27 cellular contexts compared by ENCODE assay signal in the genomic region with DNA sequence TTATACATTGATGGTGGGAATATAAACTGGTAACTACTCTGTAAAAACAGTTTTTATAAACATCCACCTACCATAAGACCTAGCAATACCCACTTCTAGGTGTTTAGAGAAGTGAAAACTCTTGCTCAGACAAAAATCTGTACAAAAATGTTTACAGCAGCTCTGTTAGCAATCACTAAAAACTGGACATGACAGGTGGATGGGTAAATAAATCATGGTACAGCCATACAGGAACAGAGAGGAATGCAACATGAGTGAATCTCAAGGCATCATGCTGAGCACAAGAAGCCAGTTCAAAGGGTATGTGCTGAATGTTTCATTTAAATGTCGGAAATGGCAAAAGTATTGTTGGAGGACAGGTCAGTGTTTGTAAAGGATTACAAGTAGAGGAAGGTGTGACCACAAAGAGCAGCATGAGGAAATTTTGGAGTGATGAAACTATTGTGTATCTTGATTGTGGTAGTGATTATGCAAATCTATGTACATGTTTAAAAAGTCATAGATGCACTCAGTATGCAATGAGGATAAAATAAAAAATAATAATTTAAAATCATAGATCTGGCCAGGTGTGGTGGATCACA. TPM values are rescaled to one million over a fixed set of nuclear protein-coding genes. Genes with fewer than 3 reads are reported as not detected.
DNase-seq lines count a peak whose midpoint lies in the region; ATAC-seq and TF ChIP-seq lines count a peak whose summit lies in the region.
"Had no signal": no experiment of that assay in that cellular context is flagged by ENCODE, and none has a peak within 500 bp of the region (broad histone marks: within the 10 kb centered on the region; RNA-seq: fewer than 3 reads in every experiment).

No MANE protein-coding gene starts in this region.

- H4K20me1 ChIP-seq in Loucy (ENCODE audit: insufficient read depth, low read length, poor library complexity, severe bottlenecking) = no peaks in the 10 kb centered on the region

- TF ChIP-seq CTCF in Loucy (conservative IDR thresholded peaks at IDR 0.05; ENCODE audit: low read length) = no peak

- H3K27me3 ChIP-seq in Loucy (ENCODE audit: insufficient read depth, low read length, poor library complexity, severe bottlenecking) = no peaks in the 10 kb centered on the region
- H3K27me3 ChIP-seq: pancreas had no signal

- H3K36me3 ChIP-seq in Loucy (ENCODE audit: insufficient read depth, low read length) = no peaks in the 10 kb centered on the region
- H3K36me3 ChIP-seq: pancreas had no signal

- no peak overlapping the region for H3K9ac ChIP-seq in Loucy (ENCODE audit: low read depth, low read length, poor library complexity, severe bottlenecking)
- H3K9ac ChIP-seq: GM23248 had no signal

- no peak for ATAC-seq in activated naive CD8-positive, alpha-beta T cell treated with anti-CD3 and anti-CD28 coated beads, Interleukin-2, amount 10 ng/mL, durations not matched to agents 7 days and 5 days (ENCODE audit: low read depth)
- ATAC-seq in activated naive CD8-positive, alpha-beta T cell treated with anti-CD3 and anti-CD28 coated beads, Interleukin-2, amount 50 U/mL, for 24 hours = no peak
- no peak for ATAC-seq in stimulated activated memory B cell treated with anti-CD40 and anti-IgM and Interleukin-4, amounts not matched to agents 10 μg/mL and 1 μg/mL and 100 μg/mL, for 72 hours
- no peak for ATAC-seq in GM21447 (IDR thresholded peaks at IDR 0.05; ENCODE audit: unreplicated experiment)
- ATAC-seq: esophagus mucosa, pancreas, right cardiac atrium had no signal

- peaks cover 23% of the 10 kb centered on the region for H3K4me1 Mint-ChIP-seq in activated naive CD8-positive, alpha-beta T cell treated with anti-CD3 and anti-CD28 coated beads, Interleukin-2, amount 10 ng/mL, durations not matched to agents 7 days and 5 days
- H3K4me1 Mint-ChIP-seq in activated naive CD8-positive, alpha-beta T cell treated with anti-CD3 and anti-CD28 coated beads, Interleukin-2, amount 50 U/mL, for 24 hours = peaks cover 31% of the 10 kb centered on the region
- peaks cover 21% of the 10 kb centered on the region for H3K4me1 Mint-ChIP-seq in stimulated activated memory B cell treated with anti-CD40 and anti-IgM and Interleukin-4, amounts not matched to agents 10 μg/mL and 1 μg/mL and 100 μg/mL, for 72 hours

- H3K4me3 Mint-ChIP-seq in activated naive CD8-positive, alpha-beta T cell treated with anti-CD3 and anti-CD28 coated beads, Interleukin-2, amount 10 ng/mL, durations not matched to agents 7 days and 5 days = peak overlapping the region; percentile 14
- no peak overlapping the region for H3K4me3 Mint-ChIP-seq in activated naive CD8-positive, alpha-beta T cell treated with anti-CD3 and anti-CD28 coated beads, Interleukin-2, amount 50 U/mL, for 24 hours
- H3K4me3 Mint-ChIP-seq in stimulated activated memory B cell treated with anti-CD40 and anti-IgM and Interleukin-4, amounts not matched to agents 10 μg/mL and 1 μg/mL and 100 μg/mL, for 72 hours = no peak overlapping the region
- H3K4me3 Mint-ChIP-seq: CD4-positive, alpha-beta T cell; central memory CD8-positive, alpha-beta T cell had no signal

- no peaks in the 10 kb centered on the region for H3K9me3 Mint-ChIP-seq in activated naive CD8-positive, alpha-beta T cell treated with anti-CD3 and anti-CD28 coated beads, Interleukin-2, amount 10 ng/mL, durations not matched to agents 7 days and 5 days
- no peaks in the 10 kb centered on the region for H3K9me3 Mint-ChIP-seq in activated naive CD8-positive, alpha-beta T cell treated with anti-CD3 and anti-CD28 coated beads, Interleukin-2, amount 50 U/mL, for 24 hours
- no peaks in the 10 kb centered on the region for H3K9me3 Mint-ChIP-seq in stimulated activated memory B cell treated with anti-CD40 and anti-IgM and Interleukin-4, amounts not matched to agents 10 μg/mL and 1 μg/mL and 100 μg/mL, for 72 hours
- H3K9me3 Mint-ChIP-seq: CD4-positive, alpha-beta T cell; central memory CD8-positive, alpha-beta T cell; naive B cell had no signal

- no peaks in the 10 kb centered on the region for H3K9me3 ChIP-seq in Loucy (ENCODE audit: insufficient read depth, low read depth, low read length)
- H3K9me3 ChIP-seq: pancreas had no signal

- H3K4me1 ChIP-seq in Loucy (ENCODE audit: insufficient read depth, low read length, poor library complexity, severe bottlenecking) = peaks cover 9% of the 10 kb centered on the region

- H3K4me2 ChIP-seq in Loucy (ENCODE audit: low read depth, low read length, poor library complexity, severe bottlenecking) = no peak overlapping the region

- H3K79me2 ChIP-seq in Loucy (ENCODE audit: insufficient read depth, low read length) = no peaks in the 10 kb centered on the region

- peak overlapping the region; percentile 10 for H3K27ac Mint-ChIP-seq in activated naive CD8-positive, alpha-beta T cell treated with anti-CD3 and anti-CD28 coated beads, Interleukin-2, amount 10 ng/mL, durations not matched to agents 7 days and 5 days
- no peak overlapping the region for H3K27ac Mint-ChIP-seq in activated naive CD8-positive, alpha-beta T cell treated with anti-CD3 and anti-CD28 coated beads, Interleukin-2, amount 50 U/mL, for 24 hours
- H3K27ac Mint-ChIP-seq in stimulated activated memory B cell treated with anti-CD40 and anti-IgM and Interleukin-4, amounts not matched to agents 10 μg/mL and 1 μg/mL and 100 μg/mL, for 72 hours = peak overlapping the region; percentile 11
- H3K27ac Mint-ChIP-seq: CD4-positive, alpha-beta T cell had no signal

- no peak for DNase-seq in activated naive CD8-positive, alpha-beta T cell treated with anti-CD3 and anti-CD28 coated beads, Interleukin-2, amount 10 ng/mL, durations not matched to agents 7 days and 5 days
- no peak for DNase-seq in activated naive CD8-positive, alpha-beta T cell treated with anti-CD3 and anti-CD28 coated beads, Interleukin-2, amount 50 U/mL, for 24 hours
- DNase-seq in amniotic epithelial cell (ENCODE audit: low read depth) (peak; percentile 68), KG1 (lab: John Stamatoyannopoulos, UW) (no peak)
- DNase-seq: activated CD4-positive, alpha-beta T cell treated with anti-CD3 and anti-CD28 coated beads for 48 hours; anterior cingulate cortex; CD4-positive, alpha-beta T cell; DMS153; GM23248; hypothalamus; KBM-7; kidney; mammary epithelial cell; naive B cell; NCI-H1092 treated with DMSO at 0.1 percent for 48 hours; NCI-H2107; NCI-H510A; pancreas; right cardiac atrium; SW 1271 had no signal

- H3K9me2 ChIP-seq in Loucy (replicated peaks; ENCODE audit: low read depth, low read length) = no peaks in the 10 kb centered on the region

- peak overlapping the region; percentile 69 for H2AFZ ChIP-seq in Loucy (ENCODE audit: low read length)
- H2AFZ ChIP-seq: GM23248 had no signal

- peaks cover 8% of the 10 kb centered on the region for H3F3A ChIP-seq in Loucy (ENCODE audit: low read depth)

- POLR2A ChIA-PET in activated naive CD8-positive, alpha-beta T cell treated with anti-CD3 and anti-CD28 coated beads, Interleukin-2, amount 10 ng/mL, durations not matched to agents 7 days and 5 days (lab: Charles Lee) = interaction anchor here (1.4 kb wide), 1 partner anchor 12 kb away, joined by 4 read pairs; a partner anchor contains a TSS

- no peaks in the 10 kb centered on the region for H3K27me3 Mint-ChIP-seq in activated naive CD8-positive, alpha-beta T cell treated with anti-CD3 and anti-CD28 coated beads, Interleukin-2, amount 10 ng/mL, durations not matched to agents 7 days and 5 days
- H3K27me3 Mint-ChIP-seq in activated naive CD8-positive, alpha-beta T cell treated with anti-CD3 and anti-CD28 coated beads, Interleukin-2, amount 50 U/mL, for 24 hours = no peaks in the 10 kb centered on the region
- H3K27me3 Mint-ChIP-seq in stimulated activated memory B cell treated with anti-CD40 and anti-IgM and Interleukin-4, amounts not matched to agents 10 μg/mL and 1 μg/mL and 100 μg/mL, for 72 hours = no peaks in the 10 kb centered on the region
- H3K27me3 Mint-ChIP-seq: central memory CD8-positive, alpha-beta T cell; naive B cell had no signal

- H3K36me3 Mint-ChIP-seq in activated naive CD8-positive, alpha-beta T cell treated with anti-CD3 and anti-CD28 coated beads, Interleukin-2, amount 10 ng/mL, durations not matched to agents 7 days and 5 days = no peaks in the 10 kb centered on the region
- no peaks in the 10 kb centered on the region for H3K36me3 Mint-ChIP-seq in activated naive CD8-positive, alpha-beta T cell treated with anti-CD3 and anti-CD28 coated beads, Interleukin-2, amount 50 U/mL, for 24 hours (ENCODE audit: low read depth)
- H3K36me3 Mint-ChIP-seq in stimulated activated memory B cell treated with anti-CD40 and anti-IgM and Interleukin-4, amounts not matched to agents 10 μg/mL and 1 μg/mL and 100 μg/mL, for 72 hours = no peaks in the 10 kb centered on the region
- H3K36me3 Mint-ChIP-seq: naive B cell had no signal

- H3K4me3 ChIP-seq in Loucy (ENCODE audit: low read length, poor library complexity, severe bottlenecking) = no peak overlapping the region
- H3K4me3 ChIP-seq: GM23248, pancreas had no signal

RNA-seq across cellular contexts. Expression of a gene that starts 2.8 kb away (rescaled TPM):
- total RNA-seq in activated naive CD8-positive, alpha-beta T cell treated with anti-CD3 and anti-CD28 coated beads, Interleukin-2, amount 10 ng/mL, durations not matched to agents 7 days and 5 days = not detected
- total RNA-seq: CD4-positive, alpha-beta T cell; esophagus mucosa; frontal cortex; GM23248; kidney; mammary epithelial cell; pancreas; temporal lobe had no signal

RNA-seq across cellular contexts. Expression of a gene that starts 6.3 kb away (rescaled TPM):
- total RNA-seq in activated naive CD8-positive, alpha-beta T cell treated with anti-CD3 and anti-CD28 coated beads, Interleukin-2, amount 10 ng/mL, durations not matched to agents 7 days and 5 days = 10 to 100 TPM; 17.7 to 20.4 TPM

RNA-seq across cellular contexts. Expression of a gene that starts 11.4 kb away (rescaled TPM):
- 10 to 100 TPM; 27.2 to 27.3 TPM for total RNA-seq in activated naive CD8-positive, alpha-beta T cell treated with anti-CD3 and anti-CD28 coated beads, Interleukin-2, amount 10 ng/mL, durations not matched to agents 7 days and 5 days
- total RNA-seq: frontal cortex, GM23248, mammary epithelial cell had no signal
